In genomic region chr18:73120626-73121025, GRCh38 we compare ENCODE assay signal across 34 cellular contexts.
"Had no signal": no experiment of that assay in that cellular context is flagged by ENCODE, and none has a peak within 500 bp of the region (broad histone marks: within the 10 kb centered on the region; RNA-seq: fewer than 3 reads in every experiment).

No MANE protein-coding gene starts in this region.

- H3K9ac ChIP-seq: KMS-11 had no signal

- H3K27ac ChIP-seq: KMS-11 had no signal

- H3K4me3 ChIP-seq: MG63 had no signal

- H3K9me3 ChIP-seq: MG63 had no signal

- DNase-seq: Karpas-422, Kasumi-1, MG63, MM.1S, MV-4-11, NCI-H1048, NCI-H1092, NCI-H1092 treated with DMSO at 0.1 percent for 48 hours, NCI-H1105, NCI-H1105 treated with DMSO at 0.1 percent for 48 hours, NCI-H1417, NCI-H1417 treated with DMSO at 0.1 percent for 48 hours, NCI-H1436, NCI-H1436 treated with DMSO at 0.1 percent for 48 hours, NCI-H146, NCI-H1694, NCI-H1694 treated with DMSO at 0.1 percent for 48 hours, NCI-H187, NCI-H187 treated with DMSO at 0.1 percent for 48 hours, NCI-H1930, NCI-H2029, NCI-H2029 treated with DMSO at 0.1 percent for 48 hours, NCI-H2081, NCI-H2081 treated with DMSO at 0.1 percent for 48 hours, NCI-H2107, NCI-H2171, NCI-H2171 treated with DMSO at 0.1 percent for 48 hours, NCI-H2227 treated with DMSO at 0.1 percent for 48 hours, NCI-H226, NCI-H345, NCI-H446, NCI-H446 treated with DMSO at 0.1 percent for 48 hours, NCI-H510A had no signal

- H3K36me3 ChIP-seq: MG63 had no signal

- H3K4me2 ChIP-seq: KMS-11 had no signal

- H3K27me3 ChIP-seq: MG63 had no signal
